Comparison of ENCODE assay signal across 14 cellular contexts in the genomic region with DNA sequence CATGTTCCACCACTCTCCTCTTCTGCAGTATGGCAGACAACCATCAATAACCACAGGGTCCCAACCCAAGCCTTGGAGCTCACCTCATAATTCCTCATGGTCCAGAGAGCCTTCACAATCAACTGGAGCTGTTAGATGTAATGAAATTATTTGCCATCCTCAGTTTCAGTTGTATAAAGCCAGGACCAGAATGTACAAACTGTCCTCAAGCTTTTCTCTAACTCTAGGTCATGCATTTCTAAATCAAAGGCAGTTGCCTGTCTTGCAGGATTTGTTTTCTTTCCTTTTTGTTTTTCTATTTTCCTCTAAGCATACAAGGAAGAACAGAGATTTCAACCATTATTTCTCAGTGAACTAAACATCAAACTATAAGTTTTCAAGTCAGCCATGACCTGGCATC.
DNase-seq lines count a peak whose midpoint lies in the region; ATAC-seq and TF ChIP-seq lines count a peak whose summit lies in the region.
"Had no signal": no experiment of that assay in that cellular context is flagged by ENCODE, and none has a peak within 500 bp of the region (broad histone marks: within the 10 kb centered on the region; RNA-seq: fewer than 3 reads in every experiment).

No MANE protein-coding gene starts in this region.

- no peak overlapping the region for H3K4me2 ChIP-seq in PC-9

- CTCF ChIA-PET in CD4-positive, alpha-beta memory T cell (lab: Charles Lee; ENCODE audit: partially characterized antibody) = interaction anchor here (0.8 to 4.3 kb wide), 20 partner anchors 9 to 288 kb away, joined by 3 to 46 read pairs (median 4); no protein-coding TSS in a partner anchor
- CTCF ChIA-PET in PC-9 (lab: Charles Lee) = no interaction called here

- no peaks in the 10 kb centered on the region for H4K20me1 ChIP-seq in PC-9 (ENCODE audit: insufficient read depth)

- no peaks in the 10 kb centered on the region for H3K36me3 ChIP-seq in CD4-positive, alpha-beta memory T cell (ENCODE audit: insufficient read depth, low read length)
- H3K36me3 ChIP-seq in stomach = no peaks in the 10 kb centered on the region
- no peaks in the 10 kb centered on the region for H3K36me3 ChIP-seq in PC-9 (ENCODE audit: low read depth)
- H3K36me3 ChIP-seq in adrenal gland (replicated peaks in 1 of 2) = no peaks in the 10 kb centered on the region
- H3K36me3 ChIP-seq: Peyer's patch had no signal

- DNase-seq in CD4-positive, alpha-beta memory T cell = no peak
- DNase-seq in caudate nucleus (lab: John Stamatoyannopoulos, UW) = no peak
- DNase-seq in medulla oblongata (ENCODE audit: extremely low spot score) = peak; percentile 23
- no peak for DNase-seq in stomach
- DNase-seq in T1000 (lab: John Stamatoyannopoulos, UW) = no peak
- DNase-seq in PC-9 = no peak
- no peak for DNase-seq in adrenal gland
- DNase-seq: GDM1, NCI-H2107 had no signal

- no peak for TF ChIP-seq EP300 in stomach (IDR thresholded peaks at IDR 0.05)

- intact Hi-C loops in CD4-positive, alpha-beta memory T cell (cut with micrococcal nuclease) = loop anchor here (1.0 to 5.0 kb wide), 6 partner anchors 48 to 284 kb away; no protein-coding TSS in a partner anchor
- intact Hi-C loops in stomach (cut with DNase I; ENCODE audit: low total_unique reads) (no loop called here), PC-9 (cut with micrococcal nuclease; ENCODE audit: unreplicated experiment) (no loop called here), adrenal gland (cut with DNase I) (loop anchor here in 1 of 2 donors (10.0 kb wide), 1 partner anchor 244 kb away; no protein-coding TSS in a partner anchor)

- H3K27ac ChIP-seq in CD4-positive, alpha-beta memory T cell (ENCODE audit: low read depth, low read length) = no peak overlapping the region
- peak overlapping the region; percentile 32 for H3K27ac ChIP-seq in caudate nucleus (ENCODE audit: low read depth, low read length)
- H3K27ac ChIP-seq in stomach = peak overlapping the region in 3 of 5 donors; percentile 47 to 62 (median 59)
- H3K27ac ChIP-seq in PC-9 = no peak overlapping the region
- H3K27ac ChIP-seq in adrenal gland = peak overlapping the region in 1 of 5 donors; percentile 32

- peaks cover 13% of the 10 kb centered on the region; the same call in 1 of the 2 replicates for H3F3A ChIP-seq in PC-9 (ENCODE audit: insufficient read depth, low read depth)

- TF ChIP-seq CTCF in stomach (IDR thresholded peaks at IDR 0.05) (no peak), PC-9 (conservative IDR thresholded peaks at IDR 0.05) (no peak), adrenal gland (IDR thresholded peaks at IDR 0.05) (no peak)

- ATAC-seq in GM18907 (IDR thresholded peaks at IDR 0.05; ENCODE audit: unreplicated experiment) = no peak

- H2AFZ ChIP-seq in PC-9 = no peak overlapping the region

- peaks cover 15 to 26% (median 21%) of the 10 kb centered on the region in 4 donors for H3K4me1 Mint-ChIP-seq in CD4-positive, alpha-beta memory T cell

- peak overlapping the region in 6 of 7 donors; percentile 43 to 90 (median 76) for H3K27ac Mint-ChIP-seq in CD4-positive, alpha-beta memory T cell
- H3K27ac Mint-ChIP-seq: nephron progenitor cell had no signal

- no peak overlapping the region for H3K4me3 ChIP-seq in CD4-positive, alpha-beta memory T cell (ENCODE audit: low read length in 2 of 2)
- H3K4me3 ChIP-seq in stomach (peak overlapping the region in 1 of 4 donors; percentile 5), PC-9 (no peak overlapping the region), adrenal gland (peak overlapping the region in 1 of 4 donors; percentile 46)
- H3K4me3 ChIP-seq: Peyer's patch, skin epidermis had no signal

- no peaks in the 10 kb centered on the region for H3K27me3 ChIP-seq in CD4-positive, alpha-beta memory T cell (ENCODE audit: insufficient read depth, low read length)
- H3K27me3 ChIP-seq in stomach (no peaks in the 10 kb centered on the region), PC-9 (ENCODE audit: insufficient read depth, low read depth) (no peaks in the 10 kb centered on the region), adrenal gland (no peaks in the 10 kb centered on the region)
- H3K27me3 ChIP-seq: Peyer's patch had no signal

- POLR2A ChIA-PET in CD4-positive, alpha-beta memory T cell (lab: Charles Lee; ENCODE audit: partially characterized antibody) = interaction anchor here (0.8 to 1.8 kb wide), 3 partner anchors 47 to 244 kb away, joined by 3 to 11 read pairs (median 5); no protein-coding TSS in a partner anchor
- POLR2A ChIA-PET in PC-9 (lab: Charles Lee; ENCODE audit: unreplicated experiment) = no interaction called here

- no peaks in the 10 kb centered on the region for H3K9me3 ChIP-seq in CD4-positive, alpha-beta memory T cell (ENCODE audit: control insufficient read depth in 1 of 2, low read length in 2 of 2)
- H3K9me3 ChIP-seq in stomach (no peaks in the 10 kb centered on the region), PC-9 (ENCODE audit: insufficient read depth, low read depth) (no peaks in the 10 kb centered on the region), adrenal gland (replicated peaks in 1 of 3) (no peaks in the 10 kb centered on the region)
- H3K9me3 ChIP-seq: Peyer's patch had no signal

- H3K9me2 ChIP-seq in PC-9 (ENCODE audit: insufficient read depth) = no peaks in the 10 kb centered on the region

- H3K4me3 Mint-ChIP-seq in CD4-positive, alpha-beta memory T cell = peak overlapping the region in 2 of 8 donors; percentile 64 to 68
- H3K4me3 Mint-ChIP-seq: activated CD8-positive, alpha-beta T cell treated with anti-CD3 and anti-CD28 coated beads, Interleukin-2, amount 10 ng/mL, durations not matched to agents 7 days and 5 days; nephron progenitor cell had no signal

- no TSS peak for BruUV-seq in PC-9 (replicated peaks; lab: Mats Ljungman, UMichigan)

- no peaks in the 10 kb centered on the region for H3K79me2 ChIP-seq in PC-9 (ENCODE audit: low read depth)

- peaks cover 0 to 2% of the 10 kb centered on the region in 2 donors for H3K27me3 Mint-ChIP-seq in CD4-positive, alpha-beta memory T cell

- H3K36me3 Mint-ChIP-seq in CD4-positive, alpha-beta memory T cell = no peaks in the 10 kb centered on the region

- no peaks in the 10 kb centered on the region for H3K9me3 Mint-ChIP-seq in CD4-positive, alpha-beta memory T cell

- peaks cover 11% of the 10 kb centered on the region for H3K4me1 ChIP-seq in CD4-positive, alpha-beta memory T cell (ENCODE audit: insufficient read depth, low read length)
- H3K4me1 ChIP-seq in stomach (peaks cover 0 to 19% (median 8%) of the 10 kb centered on the region in 4 donors), PC-9 (replicated peaks; ENCODE audit: insufficient read depth) (peaks cover 17% of the 10 kb centered on the region), adrenal gland (replicated peaks in 1 of 2) (peaks cover 0 to 4% of the 10 kb centered on the region in 2 donors)
- H3K4me1 ChIP-seq: Peyer's patch had no signal

- TF ChIP-seq POLR2A in stomach (IDR thresholded peaks at IDR 0.05) (no peak), adrenal gland (IDR thresholded peaks at IDR 0.05) (no peak)

Comparison
In these comparisons a context has a peak if more than half of its experiments do, and no peak if none do; other contexts are left out.
1. H3K27ac ChIP-seq: peak in caudate nucleus (single experiment) and stomach (3 of 5); none in CD4-positive, alpha-beta memory T cell (single experiment) and PC-9 (single experiment).